1 cellular context compared by ENCODE assay signal in genomic region chr11:125123947-125124633, GRCh38.
TF ChIP-seq lines count a peak whose summit lies in the region.

No MANE protein-coding gene starts in this region.

TF ChIP-seq in GM12878, 131 proteins besides CTCF, POLR2A, EP300 and RAD21 (continued from another document and continues in another):
- TF ChIP-seq SIN3A (IDR thresholded peaks at IDR 0.05; ENCODE audit: low read depth, low read length) (no peak), YY1 (IDR thresholded peaks at IDR 0.05; ENCODE audit: low read depth, low read length) (0 out of 2 replicates have a peak, but pooled peaks have one; percentile 44), ZBED1 (IDR thresholded peaks at IDR 0.05; ENCODE audit: borderline replicate concordance) (no peak), HDAC2 (IDR thresholded peaks at IDR 0.05) (no peak), PML (IDR thresholded peaks at IDR 0.05; ENCODE audit: low read length) (no peak), PKNOX1 (IDR thresholded peaks at IDR 0.05) (peak; percentile 92), IRF4 (IDR thresholded peaks at IDR 0.05; ENCODE audit: low read depth, low read length) (no peak), MXI1 (IDR thresholded peaks at IDR 0.05; ENCODE audit: low read depth, low read length) (no peak), ZBTB33 (IDR thresholded peaks at IDR 0.05) (peak; percentile 98), EZH2 (IDR thresholded peaks at IDR 0.05; ENCODE audit: borderline replicate concordance, control insufficient read depth, low read depth, low read length) (no peak), NBN (IDR thresholded peaks at IDR 0.05) (no peak), KAT2A (conservative IDR thresholded peaks at IDR 0.05; ENCODE audit: control insufficient read depth, low read depth, low read length) (no peak), BRCA1 (IDR thresholded peaks at IDR 0.05; ENCODE audit: low read depth, low read length) (no peak), HCFC1 (IDR thresholded peaks at IDR 0.05; ENCODE audit: low read length) (no peak), SREBF2 (IDR thresholded peaks at IDR 0.05; ENCODE audit: low read length) (no peak), ESRRA (IDR thresholded peaks at IDR 0.05; ENCODE audit: low read length) (no peak), CHD1 (IDR thresholded peaks at IDR 0.05; ENCODE audit: low read depth, low read length) (no peak), ZNF217 (IDR thresholded peaks at IDR 0.05) (no peak), IKZF2 (IDR thresholded peaks at IDR 0.05) (no peak), ZNF592 (IDR thresholded peaks at IDR 0.05) (no peak), GATAD2B (conservative IDR thresholded peaks at IDR 0.05; ENCODE audit: low read depth) (no peak), FOS (IDR thresholded peaks at IDR 0.05; ENCODE audit: borderline replicate concordance, extremely low read depth, insufficient read length) (no peak), POU2F2 (IDR thresholded peaks at IDR 0.05; ENCODE audit: borderline replicate concordance, low read depth, low read length) (no peak), ZNF274 (IDR thresholded peaks at IDR 0.05; ENCODE audit: insufficient read depth, insufficient read length) (no peak), RELB (IDR thresholded peaks at IDR 0.05; ENCODE audit: low read depth) (no peak), CREB1 (IDR thresholded peaks at IDR 0.05; ENCODE audit: low read depth) (no peak), SPI1 (IDR thresholded peaks at IDR 0.05; ENCODE audit: borderline replicate concordance, insufficient read depth, low read depth, low read length) (no peak), CHD2 (IDR thresholded peaks at IDR 0.05; ENCODE audit: borderline replicate concordance, low read depth, low read length) (no peak), SMARCA5 (IDR thresholded peaks at IDR 0.05) (no peak), POLR2AphosphoS2 (IDR thresholded peaks at IDR 0.05; ENCODE audit: low read depth, low read length) (no peak), RCOR1 (conservative IDR thresholded peaks at IDR 0.05; ENCODE audit: low read depth, low read length) (no peak), BHLHE40 (IDR thresholded peaks at IDR 0.05; ENCODE audit: borderline replicate concordance in 1 of 2, low read depth in 2 of 2, low read length in 1 of 2) (no peak), ZZZ3 (IDR thresholded peaks at IDR 0.05; ENCODE audit: control insufficient read depth, insufficient read length, low read depth) (no peak), HDAC6 (IDR thresholded peaks at IDR 0.05; ENCODE audit: unreplicated experiment) (no peak), SREBF1 (IDR thresholded peaks at IDR 0.05; ENCODE audit: low read length) (no peak), MEF2B (IDR thresholded peaks at IDR 0.05; ENCODE audit: partially characterized antibody, poor library complexity, severe bottlenecking) (no peak), SMAD1 (IDR thresholded peaks at IDR 0.05; ENCODE audit: low read depth, partially characterized antibody) (no peak), RAD51 (IDR thresholded peaks at IDR 0.05) (no peak), STAT3 (IDR thresholded peaks at IDR 0.05; ENCODE audit: low read depth, low read length) (no peak), RBBP5 (conservative IDR thresholded peaks at IDR 0.05) (no peak)
- TF ChIP-seq, protein P1, sequence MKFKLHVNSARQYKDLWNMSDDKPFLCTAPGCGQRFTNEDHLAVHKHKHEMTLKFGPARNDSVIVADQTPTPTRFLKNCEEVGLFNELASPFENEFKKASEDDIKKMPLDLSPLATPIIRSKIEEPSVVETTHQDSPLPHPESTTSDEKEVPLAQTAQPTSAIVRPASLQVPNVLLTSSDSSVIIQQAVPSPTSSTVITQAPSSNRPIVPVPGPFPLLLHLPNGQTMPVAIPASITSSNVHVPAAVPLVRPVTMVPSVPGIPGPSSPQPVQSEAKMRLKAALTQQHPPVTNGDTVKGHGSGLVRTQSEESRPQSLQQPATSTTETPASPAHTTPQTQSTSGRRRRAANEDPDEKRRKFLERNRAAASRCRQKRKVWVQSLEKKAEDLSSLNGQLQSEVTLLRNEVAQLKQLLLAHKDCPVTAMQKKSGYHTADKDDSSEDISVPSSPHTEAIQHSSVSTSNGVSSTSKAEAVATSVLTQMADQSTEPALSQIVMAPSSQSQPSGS (IDR thresholded peaks at IDR 0.05; ENCODE audit: low read length): no peak
- TF ChIP-seq, protein P2, sequence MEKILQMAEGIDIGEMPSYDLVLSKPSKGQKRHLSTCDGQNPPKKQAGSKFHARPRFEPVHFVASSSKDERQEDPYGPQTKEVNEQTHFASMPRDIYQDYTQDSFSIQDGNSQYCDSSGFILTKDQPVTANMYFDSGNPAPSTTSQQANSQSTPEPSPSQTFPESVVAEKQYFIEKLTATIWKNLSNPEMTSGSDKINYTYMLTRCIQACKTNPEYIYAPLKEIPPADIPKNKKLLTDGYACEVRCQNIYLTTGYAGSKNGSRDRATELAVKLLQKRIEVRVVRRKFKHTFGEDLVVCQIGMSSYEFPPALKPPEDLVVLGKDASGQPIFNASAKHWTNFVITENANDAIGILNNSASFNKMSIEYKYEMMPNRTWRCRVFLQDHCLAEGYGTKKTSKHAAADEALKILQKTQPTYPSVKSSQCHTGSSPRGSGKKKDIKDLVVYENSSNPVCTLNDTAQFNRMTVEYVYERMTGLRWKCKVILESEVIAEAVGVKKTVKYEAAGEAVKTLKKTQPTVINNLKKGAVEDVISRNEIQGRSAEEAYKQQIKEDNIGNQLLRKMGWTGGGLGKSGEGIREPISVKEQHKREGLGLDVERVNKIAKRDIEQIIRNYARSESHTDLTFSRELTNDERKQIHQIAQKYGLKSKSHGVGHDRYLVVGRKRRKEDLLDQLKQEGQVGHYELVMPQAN (conservative IDR thresholded peaks at IDR 0.05): no peak
- TF ChIP-seq, protein P3, sequence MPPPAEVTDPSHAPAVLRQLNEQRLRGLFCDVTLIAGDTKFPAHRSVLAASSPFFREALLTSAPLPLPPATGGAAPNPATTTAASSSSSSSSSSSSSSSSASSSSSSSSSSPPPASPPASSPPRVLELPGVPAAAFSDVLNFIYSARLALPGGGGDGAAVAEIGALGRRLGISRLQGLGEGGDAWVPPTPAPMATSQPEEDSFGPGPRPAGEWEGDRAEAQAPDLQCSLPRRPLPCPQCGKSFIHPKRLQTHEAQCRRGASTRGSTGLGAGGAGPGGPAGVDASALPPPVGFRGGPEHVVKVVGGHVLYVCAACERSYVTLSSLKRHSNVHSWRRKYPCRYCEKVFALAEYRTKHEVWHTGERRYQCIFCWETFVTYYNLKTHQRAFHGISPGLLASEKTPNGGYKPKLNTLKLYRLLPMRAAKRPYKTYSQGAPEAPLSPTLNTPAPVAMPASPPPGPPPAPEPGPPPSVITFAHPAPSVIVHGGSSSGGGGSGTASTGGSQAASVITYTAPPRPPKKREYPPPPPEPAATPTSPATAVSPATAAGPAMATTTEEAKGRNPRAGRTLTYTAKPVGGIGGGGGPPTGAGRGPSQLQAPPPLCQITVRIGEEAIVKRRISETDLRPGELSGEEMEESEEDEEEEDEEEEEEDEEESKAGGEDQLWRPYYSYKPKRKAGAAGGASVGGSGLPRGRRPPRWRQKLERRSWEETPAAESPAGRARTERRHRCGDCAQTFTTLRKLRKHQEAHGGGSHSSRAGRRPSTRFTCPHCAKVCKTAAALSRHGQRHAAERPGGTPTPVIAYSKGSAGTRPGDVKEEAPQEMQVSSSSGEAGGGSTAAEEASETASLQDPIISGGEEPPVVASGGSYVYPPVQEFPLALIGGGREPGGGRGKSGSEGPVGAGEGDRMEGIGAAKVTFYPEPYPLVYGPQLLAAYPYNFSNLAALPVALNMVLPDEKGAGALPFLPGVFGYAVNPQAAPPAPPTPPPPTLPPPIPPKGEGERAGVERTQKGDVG (CRISPR knock-in tag; IDR thresholded peaks at IDR 0.05): no peak
- TF ChIP-seq, protein P4, sequence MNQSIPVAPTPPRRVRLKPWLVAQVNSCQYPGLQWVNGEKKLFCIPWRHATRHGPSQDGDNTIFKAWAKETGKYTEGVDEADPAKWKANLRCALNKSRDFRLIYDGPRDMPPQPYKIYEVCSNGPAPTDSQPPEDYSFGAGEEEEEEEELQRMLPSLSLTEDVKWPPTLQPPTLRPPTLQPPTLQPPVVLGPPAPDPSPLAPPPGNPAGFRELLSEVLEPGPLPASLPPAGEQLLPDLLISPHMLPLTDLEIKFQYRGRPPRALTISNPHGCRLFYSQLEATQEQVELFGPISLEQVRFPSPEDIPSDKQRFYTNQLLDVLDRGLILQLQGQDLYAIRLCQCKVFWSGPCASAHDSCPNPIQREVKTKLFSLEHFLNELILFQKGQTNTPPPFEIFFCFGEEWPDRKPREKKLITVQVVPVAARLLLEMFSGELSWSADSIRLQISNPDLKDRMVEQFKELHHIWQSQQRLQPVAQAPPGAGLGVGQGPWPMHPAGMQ (IDR thresholded peaks at IDR 0.05; ENCODE audit: borderline replicate concordance): no peak
- TF ChIP-seq, protein P5, sequence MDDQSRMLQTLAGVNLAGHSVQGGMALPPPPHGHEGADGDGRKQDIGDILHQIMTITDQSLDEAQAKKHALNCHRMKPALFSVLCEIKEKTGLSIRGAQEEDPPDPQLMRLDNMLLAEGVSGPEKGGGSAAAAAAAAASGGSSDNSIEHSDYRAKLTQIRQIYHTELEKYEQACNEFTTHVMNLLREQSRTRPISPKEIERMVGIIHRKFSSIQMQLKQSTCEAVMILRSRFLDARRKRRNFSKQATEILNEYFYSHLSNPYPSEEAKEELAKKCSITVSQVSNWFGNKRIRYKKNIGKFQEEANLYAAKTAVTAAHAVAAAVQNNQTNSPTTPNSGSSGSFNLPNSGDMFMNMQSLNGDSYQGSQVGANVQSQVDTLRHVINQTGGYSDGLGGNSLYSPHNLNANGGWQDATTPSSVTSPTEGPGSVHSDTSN (IDR thresholded peaks at IDR 0.05; ENCODE audit: insufficient replicate concordance, low read depth, low read length): peak; percentile 81
- TF ChIP-seq, protein P6, sequence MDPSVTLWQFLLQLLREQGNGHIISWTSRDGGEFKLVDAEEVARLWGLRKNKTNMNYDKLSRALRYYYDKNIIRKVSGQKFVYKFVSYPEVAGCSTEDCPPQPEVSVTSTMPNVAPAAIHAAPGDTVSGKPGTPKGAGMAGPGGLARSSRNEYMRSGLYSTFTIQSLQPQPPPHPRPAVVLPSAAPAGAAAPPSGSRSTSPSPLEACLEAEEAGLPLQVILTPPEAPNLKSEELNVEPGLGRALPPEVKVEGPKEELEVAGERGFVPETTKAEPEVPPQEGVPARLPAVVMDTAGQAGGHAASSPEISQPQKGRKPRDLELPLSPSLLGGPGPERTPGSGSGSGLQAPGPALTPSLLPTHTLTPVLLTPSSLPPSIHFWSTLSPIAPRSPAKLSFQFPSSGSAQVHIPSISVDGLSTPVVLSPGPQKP (IDR thresholded peaks at IDR 0.05; ENCODE audit: low read depth, low read length): no peak
